Comparison of ENCODE assay signal across 8 cellular contexts in genomic region chr21:42513985-42514882, GRCh38. TPM values are rescaled to one million over a fixed set of nuclear protein-coding genes. Genes with fewer than 3 reads are reported as not detected.
DNase-seq lines count a peak whose midpoint lies in the region; ATAC-seq lines count a peak whose summit lies in the region.

No MANE protein-coding gene starts in this region.

- peak; percentile 51 for ATAC-seq in HG03354 (IDR thresholded peaks at IDR 0.05; ENCODE audit: poor library complexity, severe bottlenecking, unreplicated experiment)

- peaks cover 10 to 14% (median 13%) of the 10 kb centered on the region in 3 donors for H3K36me3 Mint-ChIP-seq in immature natural killer cell

- peaks cover 2 to 6% (median 2%) of the 10 kb centered on the region in 3 donors for H3K27me3 Mint-ChIP-seq in immature natural killer cell (ENCODE audit: low read depth in 3 of 3)

- peak overlapping the region in 5 of 6 donors; percentile 66 to 89 (median 82) for H3K27ac Mint-ChIP-seq in immature natural killer cell

- H3K4me1 Mint-ChIP-seq in immature natural killer cell: peaks cover 13 to 19% of the 10 kb centered on the region in 2 donors

- no peaks in the 10 kb centered on the region for H3K9me3 Mint-ChIP-seq in immature natural killer cell

- H3K4me3 Mint-ChIP-seq in immature natural killer cell: peak overlapping the region; percentile 86 to 89 (median 88)

- peak; percentile 21 for DNase-seq in DMS79 treated with DMSO at 0.1 percent for 48 hours (lab: John Stamatoyannopoulos, UW)
- no peak for DNase-seq in DMS79 (lab: John Stamatoyannopoulos, UW)
- peak; percentile 41 for DNase-seq in T follicular helper cell (ENCODE audit: low read depth)
- DNase-seq in astrocyte of the hippocampus (ENCODE audit: low read depth, low spot score): peak; percentile 62
- DNase-seq in immature natural killer cell: peak; percentile 47 to 51 (median 48)
- peak; percentile 55 for DNase-seq in stimulated activated CD4-positive, alpha-beta T cell treated with anti-CD3 and anti-CD28 coated beads, Interleukin-1b, Interleukin-23, amount 100 ng/mL, for 48 hours
- DNase-seq in SHP77 treated with DMSO at 0.1 percent for 48 hours (lab: John Stamatoyannopoulos, UW): no peak

RNA-seq across cellular contexts. Expression of gene SLC37A1, which starts 0.6 kb away (rescaled TPM):
- 1 to 10 TPM in 2 of 3 donors, under 1 TPM in 1; 0.09 to 6.3 (median 3.0) TPM for polyA plus RNA-seq in immature natural killer cell

RNA-seq across cellular contexts. Expression of gene RSPH1, which starts 18.2 kb away (rescaled TPM):
- under 1 TPM in 1 of 3 donors, not detected in 2; 0.37 TPM for polyA plus RNA-seq in immature natural killer cell

Comparison
In these comparisons a context has a peak if more than half of its experiments do, and no peak if none do; other contexts are left out.
1. DNase-seq: peak in DMS79 treated with DMSO at 0.1 percent for 48 hours (single experiment), T follicular helper cell (single experiment), astrocyte of the hippocampus (single experiment), immature natural killer cell (3 of 3) and stimulated activated CD4-positive, alpha-beta T cell treated with anti-CD3 and anti-CD28 coated beads, Interleukin-1b, Interleukin-23, amount 100 ng/mL, for 48 hours (single experiment); none in DMS79 (single experiment) and SHP77 treated with DMSO at 0.1 percent for 48 hours (single experiment).